In genomic region chr12:56838602-56839488, GRCh38 we compare ENCODE assay signal across 1 cellular context.
TF ChIP-seq lines count a peak whose summit lies in the region.

No MANE protein-coding gene starts in this region.

TF ChIP-seq in HepG2, 621 proteins besides CTCF, POLR2A, EP300 and RAD21 (continued from another document):
- no peak for TF ChIP-seq PATZ1 (CRISPR knock-in tag; IDR thresholded peaks at IDR 0.05)
- no peak for TF ChIP-seq RCOR2 (CRISPR knock-in tag; IDR thresholded peaks at IDR 0.05)
- no peak for TF ChIP-seq ZNF280D (CRISPR knock-in tag; IDR thresholded peaks at IDR 0.05)
- no peak for TF ChIP-seq NCOA1 (CRISPR knock-in tag; IDR thresholded peaks at IDR 0.05)
